Comparison of ENCODE assay signal across 23 cellular contexts in the genomic region with DNA sequence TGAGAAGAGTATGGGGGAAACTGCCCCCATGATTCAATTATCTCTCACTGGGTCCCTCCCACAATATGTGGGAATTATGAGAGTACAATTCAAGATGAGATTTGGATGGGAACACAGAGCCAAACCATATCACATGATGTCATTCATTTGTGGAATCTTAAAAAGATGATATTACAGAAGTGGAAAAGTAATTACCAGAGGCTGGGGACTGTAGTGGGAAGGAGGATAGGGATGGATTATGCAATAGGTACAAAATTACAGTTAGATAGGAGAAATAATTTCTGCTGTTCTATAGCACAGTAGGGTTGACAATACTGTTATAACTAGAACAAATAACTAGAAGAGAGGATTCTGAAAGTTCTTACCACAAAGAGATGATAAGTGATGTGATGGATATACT.
"Had no signal": no experiment of that assay in that cellular context is flagged by ENCODE, and none has a peak within 500 bp of the region (broad histone marks: within the 10 kb centered on the region; RNA-seq: fewer than 3 reads in every experiment).

No MANE protein-coding gene starts in this region.

- H3K4me1 ChIP-seq: colonic mucosa, esophagus squamous epithelium, gastrocnemius medialis, heart right ventricle, left lung, lower lobe of right lung had no signal

- DNase-seq: colonic mucosa; cortex of kidney; effector CD8-positive, alpha-beta T cell; effector memory CD8-positive, alpha-beta T cell; endodermal cell; esophagus squamous epithelium; foreskin fibroblast; gastrocnemius medialis; glutamatergic neuron; head of caudate nucleus; heart right ventricle; hippocampal formation; left cardiac atrium; left lung; left ventricle myocardium superior; lower lobe of right lung; mesenchymal stem cell; mucosa of descending colon; naive B cell had no signal

- H3K27ac Mint-ChIP-seq: dendritic cell treated with granulocyte-macrophage colony-stimulating factor and Interleukin-4, amounts not matched to agents 40 ng/mL and 50 ng/mL, for 4 days; effector memory CD8-positive, alpha-beta T cell; endodermal cell; mesothelial cell of epicardium had no signal

- H3K4me3 ChIP-seq: colonic mucosa, esophagus squamous epithelium, gastrocnemius medialis, heart right ventricle, left lung, lower lobe of right lung, mucosa of descending colon had no signal

- H3K36me3 Mint-ChIP-seq: mesothelial cell of epicardium had no signal

- H3K27ac ChIP-seq: colonic mucosa, epithelial cell of prostate, esophagus squamous epithelium, gastrocnemius medialis, heart right ventricle, left lung, lower lobe of right lung had no signal

- H3K4me1 Mint-ChIP-seq: mesothelial cell of epicardium had no signal

- H3K27me3 ChIP-seq: colonic mucosa, esophagus squamous epithelium, gastrocnemius medialis, heart right ventricle had no signal

- ATAC-seq: effector memory CD8-positive, alpha-beta T cell; esophagus mucosa; gastrocnemius medialis; heart right ventricle; left cardiac atrium; left lung; left ventricle myocardium superior; lower lobe of right lung; mucosa of descending colon had no signal

- H3K4me3 Mint-ChIP-seq: dendritic cell treated with granulocyte-macrophage colony-stimulating factor and Interleukin-4, amounts not matched to agents 40 ng/mL and 50 ng/mL, for 4 days; effector memory CD8-positive, alpha-beta T cell; endodermal cell; mesothelial cell of epicardium; naive B cell had no signal

- H3K9me3 ChIP-seq: colonic mucosa, esophagus squamous epithelium, gastrocnemius medialis, heart right ventricle, lower lobe of right lung, mucosa of descending colon had no signal

- H3K36me3 ChIP-seq: colonic mucosa, esophagus squamous epithelium, gastrocnemius medialis, heart right ventricle, left lung, lower lobe of right lung had no signal
